22 cellular contexts compared by ENCODE assay signal in the genomic region with DNA sequence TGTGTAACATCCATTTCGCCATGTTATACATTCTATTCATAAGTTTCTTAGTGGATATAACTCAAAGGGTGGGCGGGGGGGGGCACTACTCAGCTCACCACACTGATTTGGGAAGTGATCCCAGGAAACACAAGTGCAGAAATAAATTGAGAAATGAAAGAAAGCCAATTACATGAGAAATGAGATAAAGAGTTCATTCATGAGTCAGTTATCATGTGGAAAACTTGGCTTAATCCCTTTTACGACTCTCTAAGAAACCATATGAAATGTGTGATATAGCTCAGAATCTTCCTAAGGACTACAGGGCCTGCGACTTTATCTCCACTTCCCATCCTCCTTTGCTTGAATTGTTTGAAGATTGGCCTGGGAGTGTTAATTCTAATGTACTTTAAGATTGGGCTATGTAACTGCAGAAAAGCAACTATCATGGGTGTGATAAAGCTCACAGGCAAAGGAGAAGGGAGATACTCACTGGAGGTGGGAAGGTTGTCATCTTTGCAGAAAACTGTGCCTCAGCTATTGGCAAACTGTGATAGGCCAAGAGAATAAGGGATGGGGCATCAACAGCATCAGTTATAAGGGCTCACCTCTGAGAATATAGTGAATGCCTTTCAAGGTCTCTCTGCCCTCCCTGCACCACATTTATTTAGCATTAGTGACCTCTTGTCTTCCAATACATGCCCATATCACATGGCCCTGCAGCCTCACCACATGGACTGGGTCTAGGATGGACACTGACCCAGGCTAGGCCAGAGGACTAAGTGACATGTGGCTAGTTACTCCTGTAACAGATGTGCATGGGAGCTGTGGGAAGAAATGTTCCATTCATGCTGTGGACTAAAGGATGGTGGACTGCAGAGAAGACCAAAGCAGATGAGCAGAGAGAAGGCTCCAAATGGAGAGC.
"Had no signal": no experiment of that assay in that cellular context is flagged by ENCODE, and none has a peak within 500 bp of the region (broad histone marks: within the 10 kb centered on the region; RNA-seq: fewer than 3 reads in every experiment).

No MANE protein-coding gene starts in this region.

- DNase-seq: activated B cell treated with CpG ODN at 0.5 μM for 24 hours; activated CD4-positive, alpha-beta T cell treated with anti-CD3 and anti-CD28 coated beads for 36 hours; activated CD4-positive, alpha-beta T cell treated with anti-CD3 and anti-CD28 coated beads, Interleukin-2, amount 50 U/mL, for 4 hours; activated CD8-positive, alpha-beta memory T cell treated with anti-CD3 and anti-CD28 coated beads for 24 hours; activated CD8-positive, alpha-beta memory T cell treated with anti-CD3 and anti-CD28 coated beads, Interleukin-2, amount 50 U/mL, for 4 hours; activated naive CD4-positive, alpha-beta T cell treated with anti-CD3 and anti-CD28 coated beads for 36 hours; activated T-cell treated with anti-CD3 and anti-CD28 coated beads, Interleukin-2, amount 50 U/mL, for 24 hours; anterior cingulate cortex; effector CD4-positive, alpha-beta T cell; heart right ventricle; left colon; posterior cingulate gyrus; stimulated activated CD4-positive, alpha-beta T cell treated with anti-CD3 and anti-CD28 coated beads, Interleukin-2, amount 100 ng/mL, for 24 hours; stimulated activated naive CD8-positive, alpha-beta T cell treated with anti-CD3 and anti-CD28 coated beads, Interleukin-15, amount 100 ng/mL, for 72 hours; T-helper 9 cell; tibial artery had no signal

- H3K4me3 Mint-ChIP-seq: activated B cell treated with CpG ODN at 0.5 μM for 24 hours; activated CD4-positive, alpha-beta T cell treated with anti-CD3 and anti-CD28 coated beads for 36 hours; activated naive CD4-positive, alpha-beta T cell treated with anti-CD3 and anti-CD28 coated beads for 36 hours; activated T-cell treated with anti-CD3 and anti-CD28 coated beads, Interleukin-2, amount 50 U/mL, for 24 hours; dendritic cell treated with granulocyte-macrophage colony-stimulating factor and Interleukin-4, amounts not matched to agents 40 ng/mL and 50 ng/mL, for 4 days; memory B cell; stimulated activated effector memory CD8-positive, alpha-beta T cell treated with anti-CD3 and anti-CD28 coated beads, Interleukin-12 subunit alpha, Interleukin-12 subunit beta, amount 100 ng/mL, for 72 hours; stimulated activated naive CD8-positive, alpha-beta T cell treated with anti-CD3 and anti-CD28 coated beads, Interleukin-15, amount 100 ng/mL, for 72 hours had no signal

- H3K36me3 Mint-ChIP-seq: brain had no signal

- H3K27me3 Mint-ChIP-seq: activated B cell treated with CpG ODN at 0.5 μM for 24 hours; activated CD4-positive, alpha-beta T cell treated with anti-CD3 and anti-CD28 coated beads for 36 hours; activated T-cell treated with anti-CD3 and anti-CD28 coated beads, Interleukin-2, amount 50 U/mL, for 24 hours; dendritic cell treated with granulocyte-macrophage colony-stimulating factor and Interleukin-4, amounts not matched to agents 40 ng/mL and 50 ng/mL, for 4 days; memory B cell; stimulated activated naive CD8-positive, alpha-beta T cell treated with anti-CD3 and anti-CD28 coated beads, Interleukin-15, amount 100 ng/mL, for 72 hours had no signal

- H3K27me3 ChIP-seq: heart right ventricle, tibial artery had no signal

- ATAC-seq: activated CD4-positive, alpha-beta T cell treated with anti-CD3 and anti-CD28 coated beads for 36 hours; esophagus mucosa; heart right ventricle; left colon; sciatic nerve; stimulated activated effector memory CD8-positive, alpha-beta T cell treated with anti-CD3 and anti-CD28 coated beads, Interleukin-12 subunit alpha, Interleukin-12 subunit beta, amount 100 ng/mL, for 72 hours; stimulated activated naive CD8-positive, alpha-beta T cell treated with anti-CD3 and anti-CD28 coated beads, Interleukin-15, amount 100 ng/mL, for 72 hours had no signal

- H3K9me3 Mint-ChIP-seq: activated B cell treated with CpG ODN at 0.5 μM for 24 hours; activated naive CD4-positive, alpha-beta T cell treated with anti-CD3 and anti-CD28 coated beads for 36 hours; activated T-cell treated with anti-CD3 and anti-CD28 coated beads, Interleukin-2, amount 50 U/mL, for 24 hours; dendritic cell treated with granulocyte-macrophage colony-stimulating factor and Interleukin-4, amounts not matched to agents 40 ng/mL and 50 ng/mL, for 4 days; memory B cell; stimulated activated effector memory CD8-positive, alpha-beta T cell treated with anti-CD3 and anti-CD28 coated beads, Interleukin-12 subunit alpha, Interleukin-12 subunit beta, amount 100 ng/mL, for 72 hours; stimulated activated naive CD8-positive, alpha-beta T cell treated with anti-CD3 and anti-CD28 coated beads, Interleukin-15, amount 100 ng/mL, for 72 hours had no signal

- H3K27ac ChIP-seq: heart right ventricle, tibial artery had no signal

- H3K9me3 ChIP-seq: heart right ventricle, tibial artery had no signal

- H3K27ac Mint-ChIP-seq: activated B cell treated with CpG ODN at 0.5 μM for 24 hours; activated CD4-positive, alpha-beta T cell treated with anti-CD3 and anti-CD28 coated beads for 36 hours; activated naive CD4-positive, alpha-beta T cell treated with anti-CD3 and anti-CD28 coated beads for 36 hours; activated T-cell treated with anti-CD3 and anti-CD28 coated beads, Interleukin-2, amount 50 U/mL, for 24 hours; memory B cell; stimulated activated naive CD8-positive, alpha-beta T cell treated with anti-CD3 and anti-CD28 coated beads, Interleukin-15, amount 100 ng/mL, for 72 hours had no signal

- H3K4me3 ChIP-seq: heart right ventricle, tibial artery had no signal
